In the genomic region with DNA sequence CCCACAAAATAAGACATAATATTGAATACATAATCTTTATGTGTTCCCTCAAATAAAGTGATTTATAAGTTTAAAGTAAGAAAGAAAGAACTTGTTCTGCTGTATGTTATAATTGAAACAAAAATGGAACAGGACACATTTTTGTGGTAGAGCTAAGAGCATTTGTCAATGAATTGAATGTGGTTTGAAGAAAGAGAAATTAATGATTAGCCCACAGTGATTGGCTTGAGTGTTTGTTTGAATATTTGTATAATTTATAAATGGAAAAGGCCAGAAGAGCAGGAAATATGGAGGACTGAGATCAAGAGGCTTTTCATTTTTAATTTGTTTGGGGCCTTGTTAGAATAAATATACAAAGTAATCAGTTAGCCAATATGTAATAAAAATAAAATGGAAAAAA, we compare ENCODE assay signal across 35 cellular contexts.
"Had no signal": no experiment of that assay in that cellular context is flagged by ENCODE, and none has a peak within 500 bp of the region (broad histone marks: within the 10 kb centered on the region; RNA-seq: fewer than 3 reads in every experiment).

No MANE protein-coding gene starts in this region.

- H3K27me3 Mint-ChIP-seq: activated CD4-positive, alpha-beta memory T cell treated with anti-CD3 and anti-CD28 coated beads for 36 hours; activated CD4-positive, alpha-beta T cell treated with anti-CD3 and anti-CD28 coated beads for 36 hours; activated CD4-positive, alpha-beta T cell treated with anti-CD3 and anti-CD28 coated beads, Interleukin-2, amount 10 ng/mL, durations not matched to agents 24 days and 14 days; activated CD8-positive, alpha-beta memory T cell treated with anti-CD3 and anti-CD28 coated beads, Interleukin-2, amount 10 ng/mL, durations not matched to agents 7 days and 5 days; activated naive CD4-positive, alpha-beta T cell treated with anti-CD3 and anti-CD28 coated beads, Interleukin-2, amount 50 U/mL, for 24 hours; activated naive CD8-positive, alpha-beta T cell treated with anti-CD3 and anti-CD28 coated beads for 36 hours; activated naive CD8-positive, alpha-beta T cell treated with anti-CD3 and anti-CD28 coated beads, Interleukin-2, amount 50 U/mL, for 24 hours had no signal

- H3K4me1 ChIP-seq: adrenal gland, body of pancreas, colonic mucosa, esophagus muscularis mucosa, foreskin keratinocyte, gastrocnemius medialis, heart left ventricle had no signal

- H3K27me3 ChIP-seq: adrenal gland, body of pancreas, colonic mucosa, dorsolateral prefrontal cortex, esophagus muscularis mucosa, foreskin keratinocyte, gastrocnemius medialis, heart left ventricle had no signal

- H3K9me3 ChIP-seq: adrenal gland, body of pancreas, colonic mucosa, esophagus muscularis mucosa, gastrocnemius medialis had no signal

- H3K36me3 Mint-ChIP-seq: activated CD4-positive, alpha-beta memory T cell treated with anti-CD3 and anti-CD28 coated beads for 36 hours; activated CD8-positive, alpha-beta memory T cell treated with anti-CD3 and anti-CD28 coated beads, Interleukin-2, amount 10 ng/mL, durations not matched to agents 7 days and 5 days; activated naive CD4-positive, alpha-beta T cell treated with anti-CD3 and anti-CD28 coated beads, Interleukin-2, amount 50 U/mL, for 24 hours; activated naive CD8-positive, alpha-beta T cell treated with anti-CD3 and anti-CD28 coated beads for 36 hours had no signal

- ATAC-seq: activated CD4-positive, alpha-beta T cell treated with anti-CD3 and anti-CD28 coated beads for 36 hours; activated CD8-positive, alpha-beta memory T cell treated with anti-CD3 and anti-CD28 coated beads, Interleukin-2, amount 10 ng/mL, durations not matched to agents 7 days and 5 days; activated CD8-positive, alpha-beta T cell treated with anti-CD3 and anti-CD28 coated beads, Interleukin-2, amount 10 ng/mL, durations not matched to agents 7 days and 5 days; activated naive CD8-positive, alpha-beta T cell treated with anti-CD3 and anti-CD28 coated beads, Interleukin-2, amount 50 U/mL, for 24 hours; body of pancreas; foreskin keratinocyte; gastrocnemius medialis; heart left ventricle had no signal

- H3K27ac ChIP-seq: adrenal gland, body of pancreas, colonic mucosa, dorsolateral prefrontal cortex, esophagus muscularis mucosa, foreskin keratinocyte, gastrocnemius medialis, heart left ventricle had no signal

- DNase-seq: activated CD4-positive, alpha-beta memory T cell treated with anti-CD3 and anti-CD28 coated beads for 36 hours; activated CD4-positive, alpha-beta T cell treated with anti-CD3 and anti-CD28 coated beads for 36 hours; activated CD4-positive, alpha-beta T cell treated with anti-CD3 and anti-CD28 coated beads, Interleukin-2, amount 10 ng/mL, durations not matched to agents 24 days and 14 days; activated CD4-positive, CD25-positive, alpha-beta regulatory T cell; activated CD4-positive, CD25-positive, alpha-beta regulatory T cell treated with anti-CD3 and anti-CD28 coated beads, Interleukin-2, amount 50 U/mL, for 72 hours; activated CD8-positive, alpha-beta memory T cell treated with anti-CD3 and anti-CD28 coated beads, Interleukin-2, amount 10 ng/mL, durations not matched to agents 7 days and 5 days; activated CD8-positive, alpha-beta memory T cell treated with anti-CD3 and anti-CD28 coated beads, Interleukin-2, amount 50 U/mL, for 4 hours; activated CD8-positive, alpha-beta T cell treated with anti-CD3 and anti-CD28 coated beads, Interleukin-2, amount 10 ng/mL, durations not matched to agents 7 days and 5 days; activated effector memory CD4-positive, alpha-beta T cell treated with anti-CD3 and anti-CD28 coated beads, Interleukin-2, amount 50 U/mL, for 16 hours; activated naive CD4-positive, alpha-beta T cell treated with anti-CD3 and anti-CD28 coated beads for 36 hours; activated naive CD8-positive, alpha-beta T cell treated with anti-CD3 and anti-CD28 coated beads for 36 hours; activated naive CD8-positive, alpha-beta T cell treated with anti-CD3 and anti-CD28 coated beads, Interleukin-2, amount 50 U/mL, for 24 hours; activated T-cell treated with anti-CD3 and anti-CD28 coated beads, Interleukin-2, amount 50 U/mL, for 1 hour; activated T-cell treated with anti-CD3 and anti-CD28 coated beads, Interleukin-2, amount 50 U/mL, for 48 hours; adrenal gland; amygdala; aorta; body of pancreas; caudate nucleus; cerebellar nuclear complex; colonic mucosa; dorsolateral prefrontal cortex; effector memory CD4-positive, alpha-beta T cell; endodermal cell; erythroblast; foreskin keratinocyte; gastrocnemius medialis; glutamatergic neuron; heart left ventricle; T-helper 9 cell had no signal

- H3K4me3 ChIP-seq: adrenal gland, body of pancreas, colonic mucosa, dorsolateral prefrontal cortex, esophagus muscularis mucosa, gastrocnemius medialis, heart left ventricle had no signal

- H3K4me1 Mint-ChIP-seq: activated CD4-positive, alpha-beta T cell treated with anti-CD3 and anti-CD28 coated beads for 36 hours; activated CD4-positive, alpha-beta T cell treated with anti-CD3 and anti-CD28 coated beads, Interleukin-2, amount 10 ng/mL, durations not matched to agents 24 days and 14 days; activated CD8-positive, alpha-beta memory T cell treated with anti-CD3 and anti-CD28 coated beads, Interleukin-2, amount 10 ng/mL, durations not matched to agents 7 days and 5 days; activated naive CD4-positive, alpha-beta T cell treated with anti-CD3 and anti-CD28 coated beads, Interleukin-2, amount 50 U/mL, for 24 hours; activated naive CD8-positive, alpha-beta T cell treated with anti-CD3 and anti-CD28 coated beads for 36 hours; activated naive CD8-positive, alpha-beta T cell treated with anti-CD3 and anti-CD28 coated beads, Interleukin-2, amount 50 U/mL, for 24 hours; endodermal cell had no signal

- H3K36me3 ChIP-seq: adrenal gland, colonic mucosa, esophagus muscularis mucosa, gastrocnemius medialis, heart left ventricle had no signal

- H3K27ac Mint-ChIP-seq: activated CD4-positive, alpha-beta memory T cell treated with anti-CD3 and anti-CD28 coated beads for 36 hours; activated CD4-positive, alpha-beta T cell treated with anti-CD3 and anti-CD28 coated beads for 36 hours; activated CD4-positive, alpha-beta T cell treated with anti-CD3 and anti-CD28 coated beads, Interleukin-2, amount 10 ng/mL, durations not matched to agents 24 days and 14 days; activated CD8-positive, alpha-beta memory T cell treated with anti-CD3 and anti-CD28 coated beads, Interleukin-2, amount 10 ng/mL, durations not matched to agents 7 days and 5 days; activated CD8-positive, alpha-beta T cell treated with anti-CD3 and anti-CD28 coated beads, Interleukin-2, amount 10 ng/mL, durations not matched to agents 7 days and 5 days; activated naive CD4-positive, alpha-beta T cell treated with anti-CD3 and anti-CD28 coated beads for 36 hours; activated naive CD4-positive, alpha-beta T cell treated with anti-CD3 and anti-CD28 coated beads, Interleukin-2, amount 50 U/mL, for 24 hours; activated naive CD8-positive, alpha-beta T cell treated with anti-CD3 and anti-CD28 coated beads for 36 hours; activated naive CD8-positive, alpha-beta T cell treated with anti-CD3 and anti-CD28 coated beads, Interleukin-2, amount 50 U/mL, for 24 hours; activated T-helper 1 cell treated with anti-CD3 and anti-CD28 coated beads, Interleukin-12 subunit alpha, Interleukin-12 subunit beta, Interleukin-2, Interleukin-4 antibody, amounts not matched to agents 30 ng/mL and 10 ng/mL and 1 ng/mL, durations not matched to agents 14 hours and 24 hours and 36 hours; activated T-helper 2 cell treated with anti-CD3 and anti-CD28 coated beads, Interferon-gamma antibody, Interleukin-2, Interleukin-4, amounts not matched to agents 10 μg/mL and 5 μg/mL and 100 μg/mL, durations not matched to agents 14 hours and 24 hours and 36 hours; endodermal cell; T-helper 1 cell treated with Interleukin-12 subunit alpha and Interleukin-12 subunit beta and Interleukin-4 antibody, amounts not matched to agents 30 μg/mL and 1 μg/mL, for 36 hours had no signal

- H3K4me3 Mint-ChIP-seq: activated CD4-positive, alpha-beta memory T cell treated with anti-CD3 and anti-CD28 coated beads for 36 hours; activated CD4-positive, alpha-beta T cell treated with anti-CD3 and anti-CD28 coated beads for 36 hours; activated CD4-positive, alpha-beta T cell treated with anti-CD3 and anti-CD28 coated beads, Interleukin-2, amount 10 ng/mL, durations not matched to agents 24 days and 14 days; activated CD8-positive, alpha-beta memory T cell treated with anti-CD3 and anti-CD28 coated beads, Interleukin-2, amount 10 ng/mL, durations not matched to agents 7 days and 5 days; activated CD8-positive, alpha-beta T cell treated with anti-CD3 and anti-CD28 coated beads, Interleukin-2, amount 10 ng/mL, durations not matched to agents 7 days and 5 days; activated naive CD4-positive, alpha-beta T cell treated with anti-CD3 and anti-CD28 coated beads for 36 hours; activated naive CD4-positive, alpha-beta T cell treated with anti-CD3 and anti-CD28 coated beads, Interleukin-2, amount 50 U/mL, for 24 hours; activated naive CD8-positive, alpha-beta T cell treated with anti-CD3 and anti-CD28 coated beads for 36 hours; activated naive CD8-positive, alpha-beta T cell treated with anti-CD3 and anti-CD28 coated beads, Interleukin-2, amount 50 U/mL, for 24 hours; activated T-helper 1 cell treated with anti-CD3 and anti-CD28 coated beads, Interleukin-12 subunit alpha, Interleukin-12 subunit beta, Interleukin-2, Interleukin-4 antibody, amounts not matched to agents 30 ng/mL and 10 ng/mL and 1 ng/mL, durations not matched to agents 14 hours and 24 hours and 36 hours; endodermal cell; T-helper 1 cell treated with Interleukin-12 subunit alpha and Interleukin-12 subunit beta and Interleukin-4 antibody, amounts not matched to agents 30 μg/mL and 1 μg/mL, for 36 hours had no signal

- H3K9me3 Mint-ChIP-seq: endodermal cell; T-helper 1 cell treated with Interleukin-12 subunit alpha and Interleukin-12 subunit beta and Interleukin-4 antibody, amounts not matched to agents 30 μg/mL and 1 μg/mL, for 36 hours had no signal
